In genomic region chr17:1260762-1261161, GRCh38 we compare ENCODE assay signal across 2 cellular contexts.
TF ChIP-seq lines count a peak whose summit lies in the region.

No MANE protein-coding gene starts in this region.

TF ChIP-seq in HEK293, 187 proteins besides CTCF, POLR2A, EP300 and RAD21:
- TF ChIP-seq PRDM10 (tag by site-specific recombination; IDR thresholded peaks at IDR 0.05) (no peak), ZNF561 (tag by site-specific recombination; IDR thresholded peaks at IDR 0.05; ENCODE audit: borderline replicate concordance) (no peak), ZNF394 (tag by site-specific recombination; IDR thresholded peaks at IDR 0.05; ENCODE audit: borderline replicate concordance) (no peak), ZNF580 (tag by site-specific recombination; IDR thresholded peaks at IDR 0.05) (0 out of 2 replicates have a peak, but pooled peaks have one; percentile 17), ZNF560 (tag by site-specific recombination; IDR thresholded peaks at IDR 0.05; ENCODE audit: borderline replicate concordance) (no peak), ZNF335 (tag by site-specific recombination; conservative IDR thresholded peaks at IDR 0.05) (no peak), ZBTB20 (tag by site-specific recombination; IDR thresholded peaks at IDR 0.05) (no peak), ZNF610 (tag by site-specific recombination; IDR thresholded peaks at IDR 0.05; ENCODE audit: borderline replicate concordance) (no peak), KLF17 (tag by site-specific recombination; IDR thresholded peaks at IDR 0.05) (no peak), ZNF24 (tag by site-specific recombination; IDR thresholded peaks at IDR 0.05) (no peak), ZNF623 (tag by site-specific recombination; IDR thresholded peaks at IDR 0.05) (no peak), ZNF768 (tag by site-specific recombination; IDR thresholded peaks at IDR 0.05) (peak; percentile 92; the same call in 1 of the 2 replicates), ZNF157 (tag by site-specific recombination; IDR thresholded peaks at IDR 0.05) (no peak), GFI1B (tag by site-specific recombination; IDR thresholded peaks at IDR 0.05) (no peak), ZNF776 (tag by site-specific recombination; IDR thresholded peaks at IDR 0.05; ENCODE audit: borderline replicate concordance) (no peak), TSHZ1 (tag by site-specific recombination; IDR thresholded peaks at IDR 0.05; ENCODE audit: borderline replicate concordance) (no peak), ZFP41 (tag by site-specific recombination; IDR thresholded peaks at IDR 0.05; ENCODE audit: borderline replicate concordance) (no peak)

TF ChIP-seq in H1, 55 proteins besides CTCF, POLR2A, EP300 and RAD21:
- TF ChIP-seq CHD1 (IDR thresholded peaks at IDR 0.05; ENCODE audit: low read depth, low read length) (no peak), KDM1A (IDR thresholded peaks at IDR 0.05; ENCODE audit: borderline replicate concordance, low read length) (peak; percentile 83)
